In genomic region chr6:16238057-16238657, GRCh38 we compare ENCODE assay signal across 8 cellular contexts. TPM values are rescaled to one million over a fixed set of nuclear protein-coding genes. Genes with fewer than 3 reads are reported as not detected.
A peak's percentile ranks its signal among the peaks of the same experiment; 100 is the strongest.
DNase-seq lines count a peak whose midpoint lies in the region; ATAC-seq, FAIRE-seq and TF ChIP-seq lines count a peak whose summit lies in the region.

Gene GMPR, plus strand, starts transcription at chr6:16238587. Its CDS starts 107 bp downstream, at chr6:16238694.

- no peak for TF ChIP-seq POLR2A in testis (IDR thresholded peaks at IDR 0.05)

- H3K27ac ChIP-seq in neutrophil, result no peak within 1 kb of the TSS
- peak within 1 kb of the TSS; percentile 77 to 88 for H3K27ac ChIP-seq in testis

- 8 to 37% methylated on average over 22 to 53 of the region's 56 CpGs for WGBS in testis, 2 donors

- DNase-seq in SIG-M5 treated with dmso at 0.1 percent for 504 hours (lab: John Stamatoyannopoulos, UW; ENCODE audit: unreplicated experiment), result peak; percentile 51
- DNase-seq in SIG-M5 (lab: John Stamatoyannopoulos, UW), result no peak
- DNase-seq in RKO (ENCODE audit: low spot score), result peak; percentile 60
- peak in 3 of 4 experiments; percentile 15 to 63 (median 22) for DNase-seq in activated naive CD4-positive, alpha-beta T cell (lab: John Stamatoyannopoulos, UW)
- peak; percentile 64 to 78 for DNase-seq in frontal cortex (ENCODE audit: low spot score in 2 of 2)
- peak; percentile 92 for DNase-seq in testis

- TF ChIP-seq CTCF in neutrophil (IDR thresholded peaks at IDR 0.05) (no peak), testis (IDR thresholded peaks at IDR 0.05) (no peak)

- intact Hi-C loops in testis (cut with DNase I; ENCODE audit: low total_unique reads), result no loop called here

- no peak for FAIRE-seq in frontal cortex (lab: Jason Lieb, UNC)

- no peaks in the 10 kb centered on the region for H3K9me3 ChIP-seq in neutrophil
- no peaks in the 10 kb centered on the region for H3K9me3 ChIP-seq in testis

- H3K36me3 ChIP-seq in neutrophil (no peaks in the 10 kb centered on the region), testis (ENCODE audit: low read depth, missing control alignments) (no peaks in the 10 kb centered on the region)

- peaks cover 17 to 23% of the 10 kb centered on the region in 2 experiments for H3K4me1 ChIP-seq in neutrophil (ENCODE audit: control insufficient read depth in 1 of 2, insufficient read depth in 1 of 2, low read depth in 1 of 2, low read length in 1 of 2)
- H3K4me1 ChIP-seq in testis, result peaks cover 50% of the 10 kb centered on the region

- peaks cover 58% of the 10 kb centered on the region for H3K27me3 ChIP-seq in neutrophil
- H3K27me3 ChIP-seq in testis, result no peaks in the 10 kb centered on the region

- H3K4me3 ChIP-seq in neutrophil (ENCODE audit: low read depth in 1 of 2, low read length in 1 of 2) (peak within 1 kb of the TSS; percentile 56 to 57), testis (peak within 1 kb of the TSS; percentile 73 to 84)

- peak; percentile 68 for ATAC-seq in HG03139 (IDR thresholded peaks at IDR 0.05; ENCODE audit: unreplicated experiment)

RNA-seq across cellular contexts. Expression of gene GMPR, which starts in this region (rescaled TPM):
- total RNA-seq in frontal cortex, result 2.4 TPM
- 100 to 1,000 TPM; 164 to 215 TPM for total RNA-seq in testis
- 121 TPM for polyA plus RNA-seq in testis (ENCODE audit: insufficient read depth, low read depth, low replicate concordance)

Comparison
In these comparisons a context has a peak if more than half of its experiments do, and no peak if none do; other contexts are left out.
1. RNA of gene GMPR (total RNA-seq): 164 to 215 TPM in testis; 2.4 TPM in frontal cortex (single experiment); every median in the first group is over 10 times any median in the second.